9 cellular contexts compared by ENCODE assay signal in genomic region chr18:41096504-41096903, GRCh38.
A peak's percentile ranks its signal among the peaks of the same experiment; 100 is the strongest.
DNase-seq lines count a peak whose midpoint lies in the region; ATAC-seq and TF ChIP-seq lines count a peak whose summit lies in the region.
"Had no signal": no experiment of that assay in that cellular context is flagged by ENCODE, and none has a peak within 500 bp of the region (broad histone marks: within the 10 kb centered on the region; RNA-seq: fewer than 3 reads in every experiment).

No MANE protein-coding gene starts in this region.

- no peak overlapping the region for H3K18ac ChIP-seq in mesendoderm (ENCODE audit: low read length)

- no peak for ATAC-seq in GM18519 (IDR thresholded peaks at IDR 0.05; ENCODE audit: low FRiP score, unreplicated experiment)
- no peak for ATAC-seq in GM18867 (IDR thresholded peaks at IDR 0.05; ENCODE audit: unreplicated experiment)

- no CpG with 5 or more reads among the region's 5 CpGs for WGBS in mesendoderm (ENCODE audit: extremely low coverage, insufficient coverage, low lambda C conversion rate)

- H3K27me3 ChIP-seq in WERI-Rb-1 (ENCODE audit: insufficient read depth, low read depth, severe bottlenecking) (no peaks in the 10 kb centered on the region), mesendoderm (ENCODE audit: insufficient read depth, low read length, poor library complexity) (no peaks in the 10 kb centered on the region)

- H3K4me3 ChIP-seq in WERI-Rb-1 (ENCODE audit: low read depth, low read length) (no peak overlapping the region), mesendoderm (ENCODE audit: low read length) (no peak overlapping the region)

- peak; percentile 54; the same call in 1 of the 2 replicates for TF ChIP-seq CTCF in WERI-Rb-1 (IDR thresholded peaks at IDR 0.05; ENCODE audit: low read depth, low read length)

- no peaks in the 10 kb centered on the region for H3K79me2 ChIP-seq in mesendoderm (ENCODE audit: control insufficient read depth, insufficient read depth, low read length)

- no peaks in the 10 kb centered on the region for H3K4me1 ChIP-seq in mesendoderm (ENCODE audit: control insufficient read depth, low read depth, low read length)

- no peak overlapping the region for H3K4me2 ChIP-seq in mesendoderm (ENCODE audit: low read length)

- peak; percentile 49 for DNase-seq in EH (ENCODE audit: low read depth)
- peak; percentile 83 for DNase-seq in NCI-H2107 (lab: John Stamatoyannopoulos, UW)
- peak; percentile 47 for DNase-seq in WERI-Rb-1
- peak; percentile 18 for DNase-seq in mesendoderm
- no peak for DNase-seq in T-helper 1 cell
- no peak for DNase-seq in 8988T
- DNase-seq: SW 1271 had no signal

- no peak overlapping the region for H2BK15ac ChIP-seq in mesendoderm (replicated peaks; ENCODE audit: low read depth)

- H3K36me3 ChIP-seq in WERI-Rb-1 (no peaks in the 10 kb centered on the region), mesendoderm (ENCODE audit: control insufficient read depth, insufficient read depth, low read length) (no peaks in the 10 kb centered on the region)

- H3K9me3 ChIP-seq in WERI-Rb-1 (ENCODE audit: severe bottlenecking), result no peaks in the 10 kb centered on the region

- no peak overlapping the region for H2AK5ac ChIP-seq in mesendoderm (ENCODE audit: low read length)

- H3K56ac ChIP-seq in mesendoderm (ENCODE audit: low read length), result no peak overlapping the region

- no peak overlapping the region for H4K8ac ChIP-seq in mesendoderm (ENCODE audit: low read depth, low read length)

- H2BK120ac ChIP-seq in mesendoderm (ENCODE audit: low read depth, low read length), result no peak overlapping the region

- no peak overlapping the region for H3K4ac ChIP-seq in mesendoderm (ENCODE audit: low read depth, low read length)

- no peaks in the 10 kb centered on the region for H3K79me1 ChIP-seq in mesendoderm (ENCODE audit: low read length)

- H3K9ac ChIP-seq in mesendoderm (ENCODE audit: low read length), result no peak overlapping the region

- H4K5ac ChIP-seq in mesendoderm (ENCODE audit: low read length), result no peak overlapping the region

- H3K27ac ChIP-seq in WERI-Rb-1 (no peak overlapping the region), mesendoderm (ENCODE audit: low read depth, low read length) (no peak overlapping the region)

- no peak overlapping the region for H3K23ac ChIP-seq in mesendoderm (ENCODE audit: low read length)

- no peak overlapping the region for H2BK5ac ChIP-seq in mesendoderm (ENCODE audit: low read length)

Comparison
In these comparisons a context has a peak if more than half of its experiments do, and no peak if none do; other contexts are left out.
1. DNase-seq: peak in EH (single experiment), NCI-H2107 (single experiment), WERI-Rb-1 (single experiment) and mesendoderm (single experiment); none in T-helper 1 cell (0 of 5) and 8988T (single experiment).